Comparison of ENCODE assay signal across 8 cellular contexts in genomic region chr3:130759692-130760338, GRCh38. TPM values are rescaled to one million over a fixed set of nuclear protein-coding genes. Genes with fewer than 3 reads are reported as not detected.
DNase-seq lines count a peak whose midpoint lies in the region; ATAC-seq and TF ChIP-seq lines count a peak whose summit lies in the region.

No MANE protein-coding gene starts in this region.

- H3F3A ChIP-seq in OCI-LY1 (ENCODE audit: insufficient read depth, low read length), result no peaks in the 10 kb centered on the region

- DNase-seq in Calu3 (peak; percentile 85), fibroblast of pulmonary artery (ENCODE audit: low read depth) (peak; percentile 79)
- peak; percentile 70 for DNase-seq in Jurkat, Clone E6-1 (ENCODE audit: low read depth, low spot score)
- peak; percentile 46 for DNase-seq in activated T-cell treated with anti-CD3 and anti-CD28 coated beads, Interleukin-2, amount 50 U/mL, for 24 hours

- H3K36me3 Mint-ChIP-seq in Calu3 (ENCODE audit: insufficient read depth, unreplicated experiment), result no peaks in the 10 kb centered on the region
- H3K36me3 Mint-ChIP-seq in activated T-cell treated with anti-CD3 and anti-CD28 coated beads, Interleukin-2, amount 50 U/mL, for 24 hours (ENCODE audit: low read depth), result no peaks in the 10 kb centered on the region

- ATAC-seq in GM19463 (IDR thresholded peaks at IDR 0.05; ENCODE audit: unreplicated experiment) (peak; percentile 59), GM18858 (IDR thresholded peaks at IDR 0.05; ENCODE audit: unreplicated experiment) (no peak)

- no peaks in the 10 kb centered on the region for H3K27me3 Mint-ChIP-seq in Calu3 (ENCODE audit: unreplicated experiment)
- peaks cover 20% of the 10 kb centered on the region for H3K27me3 Mint-ChIP-seq in activated T-cell treated with anti-CD3 and anti-CD28 coated beads, Interleukin-2, amount 50 U/mL, for 24 hours

- H3K9ac ChIP-seq in OCI-LY1 (ENCODE audit: low read length), result no peak overlapping the region

- H3K27me3 ChIP-seq in OCI-LY1 (ENCODE audit: insufficient read depth, low read length) (no peaks in the 10 kb centered on the region), neutrophil (no peaks in the 10 kb centered on the region)

- no peaks in the 10 kb centered on the region for H3K9me3 ChIP-seq in OCI-LY1 (ENCODE audit: low read length)
- no peaks in the 10 kb centered on the region for H3K9me3 ChIP-seq in neutrophil

- no peak overlapping the region for H3K4me2 ChIP-seq in OCI-LY1 (ENCODE audit: low read length)

- CTCF ChIA-PET in Calu3 (lab: Charles Lee), result interaction anchor here (0.6 to 4.3 kb wide), 5 partner anchors 24 to 170 kb away, joined by 3 to 44 read pairs (median 9); partner anchors contain the start of gene ATP2C1

- H3K27ac ChIP-seq in OCI-LY1 (ENCODE audit: low read depth, low read length, poor library complexity, severe bottlenecking) (no peak overlapping the region), neutrophil (no peak overlapping the region)

- H3K4me3 ChIP-seq in Jurkat, Clone E6-1 (ENCODE audit: low read length), result no peak overlapping the region
- H3K4me3 ChIP-seq in OCI-LY1 (ENCODE audit: low read depth, low read length, poor library complexity, severe bottlenecking) (no peak overlapping the region), fibroblast of pulmonary artery (replicated peaks; ENCODE audit: low read depth, low read length) (no peak overlapping the region), neutrophil (ENCODE audit: low read depth in 1 of 2, low read length in 1 of 2) (no peak overlapping the region)

- H2AFZ ChIP-seq in OCI-LY1 (ENCODE audit: low read length), result no peak overlapping the region

- no peaks in the 10 kb centered on the region for H4K20me1 ChIP-seq in OCI-LY1 (ENCODE audit: insufficient read depth, low read length)

- H3K27ac Mint-ChIP-seq in Calu3 (ENCODE audit: unreplicated experiment), result no peak overlapping the region
- no peak overlapping the region for H3K27ac Mint-ChIP-seq in activated T-cell treated with anti-CD3 and anti-CD28 coated beads, Interleukin-2, amount 50 U/mL, for 24 hours

- no peaks in the 10 kb centered on the region for H3K9me3 Mint-ChIP-seq in Calu3 (ENCODE audit: low read depth, unreplicated experiment)
- H3K9me3 Mint-ChIP-seq in activated T-cell treated with anti-CD3 and anti-CD28 coated beads, Interleukin-2, amount 50 U/mL, for 24 hours, result no peaks in the 10 kb centered on the region

- TF ChIP-seq CTCF in Calu3 (IDR thresholded peaks at IDR 0.05; ENCODE audit: unreplicated experiment), result peak; percentile 93
- peak; percentile 94 for TF ChIP-seq CTCF in OCI-LY1 (IDR thresholded peaks at IDR 0.05; ENCODE audit: low read length)
- TF ChIP-seq CTCF in fibroblast of pulmonary artery (IDR thresholded peaks at IDR 0.05; ENCODE audit: low read length, missing control alignments), result peak; percentile 83
- peak; percentile 47 for TF ChIP-seq CTCF in neutrophil (IDR thresholded peaks at IDR 0.05)

- H3K4me1 ChIP-seq in OCI-LY1 (ENCODE audit: insufficient read depth, low read length, severe bottlenecking) (no peaks in the 10 kb centered on the region), neutrophil (ENCODE audit: control insufficient read depth in 1 of 2, insufficient read depth in 1 of 2, low read depth in 1 of 2, low read length in 1 of 2) (no peaks in the 10 kb centered on the region)

- H3K36me3 ChIP-seq in OCI-LY1 (ENCODE audit: insufficient read depth, low read length), result no peaks in the 10 kb centered on the region
- no peaks in the 10 kb centered on the region for H3K36me3 ChIP-seq in neutrophil

- no peaks in the 10 kb centered on the region for H3K79me2 ChIP-seq in OCI-LY1 (ENCODE audit: insufficient read depth, low read length)

- intact Hi-C loops in Calu3 (cut with micrococcal nuclease; ENCODE audit: unreplicated experiment), result loop anchor here (1.0 to 5.0 kb wide), 4 partner anchors 91 to 267 kb away; partner anchors contain the start of genes ASTE1 and NEK11

- BruUV-seq in Calu3 (replicated peaks; lab: Mats Ljungman, UMichigan), result no TSS peak

- peaks cover 29% of the 10 kb centered on the region for H3K4me1 Mint-ChIP-seq in Calu3 (ENCODE audit: low read depth, unreplicated experiment)
- peaks cover 8% of the 10 kb centered on the region for H3K4me1 Mint-ChIP-seq in activated T-cell treated with anti-CD3 and anti-CD28 coated beads, Interleukin-2, amount 50 U/mL, for 24 hours (ENCODE audit: low read depth)

- no peaks in the 10 kb centered on the region for H3K9me2 ChIP-seq in OCI-LY1 (ENCODE audit: low read depth, low read length)

- no peak overlapping the region for H3K4me3 Mint-ChIP-seq in Calu3 (ENCODE audit: low read depth, unreplicated experiment)
- no peak overlapping the region for H3K4me3 Mint-ChIP-seq in activated T-cell treated with anti-CD3 and anti-CD28 coated beads, Interleukin-2, amount 50 U/mL, for 24 hours

RNA-seq across cellular contexts. Expression of gene PIK3R4, which starts 13.2 kb away (rescaled TPM):
- total RNA-seq in Calu3 (2022), result 42.6 and 47.3 TPM in 2 replicates
- polyA plus RNA-seq in Jurkat, Clone E6-1 (2012; ENCODE audit: insufficient read depth, insufficient read length), result 38.6 TPM
